9 cellular contexts compared by ENCODE assay signal in genomic region chr6:98845201-98846020, GRCh38. TPM values are rescaled to one million over a fixed set of nuclear protein-coding genes. Genes with fewer than 3 reads are reported as not detected.
DNase-seq lines count a peak whose midpoint lies in the region; ATAC-seq, FAIRE-seq and TF ChIP-seq lines count a peak whose summit lies in the region.
"Had no signal": no experiment of that assay in that cellular context is flagged by ENCODE, and none has a peak within 500 bp of the region (broad histone marks: within the 10 kb centered on the region; RNA-seq: fewer than 3 reads in every experiment).

No MANE protein-coding gene starts in this region.

- TF ChIP-seq CTCF in HepG2 (CRISPR knock-in tag; IDR thresholded peaks at IDR 0.05): peak; percentile 92

- no peak for TF ChIP-seq POLR2A in HepG2 (IDR thresholded peaks at IDR 0.05; ENCODE audit: insufficient read depth in 1 of 2, low read depth in 2 of 2, low read length in 2 of 2)

- intact Hi-C loops in HepG2 (cut with micrococcal nuclease; ENCODE audit: unreplicated experiment): loop anchor here (1.0 to 5.0 kb wide), 6 partner anchors 97 to 1778 kb away; no protein-coding TSS in a partner anchor

- peak; percentile 44 for ATAC-seq in GM19043 (IDR thresholded peaks at IDR 0.05; ENCODE audit: low read depth, unreplicated experiment)
- peak; percentile 66 for ATAC-seq in HG03378 (IDR thresholded peaks at IDR 0.05; ENCODE audit: unreplicated experiment)
- ATAC-seq in HepG2: peak; percentile 85

- FAIRE-seq in HepG2 (lab: Jason Lieb, UNC): peak; percentile 59

- H3K4me3 ChIP-seq in HepG2 (replicated peaks in 1 of 3; ENCODE audit: insufficient read depth in 1 of 3, low read depth in 2 of 3, low read length in 3 of 3): peak overlapping the region in 1 of 3 experiments; percentile 16; a peak in 1 of 6 replicates

- WGBS in HepG2 (ENCODE audit: low lambda C conversion rate): 5% methylated on average over 23 of the region's 50 CpGs

- H3K4me2 ChIP-seq in HepG2 (ENCODE audit: low read depth, low read length): peak overlapping the region; percentile 32; the same call in 1 of the 2 replicates

- POLR2A ChIA-PET in HepG2 (lab: Yijun Ruan, JAX): no interaction called here

- H3K4me1 ChIP-seq in HepG2 (ENCODE audit: insufficient read depth, low read length): no peaks in the 10 kb centered on the region

- CTCF ChIA-PET in HepG2 (lab: Yijun Ruan, JAX; ENCODE audit: low intra/inter-chr PET ratio, low total read pairs): interaction anchor here (1.3 kb wide), 1 partner anchor 1348 kb away, joined by 4 read pairs; no protein-coding TSS in a partner anchor

- TF ChIP-seq EP300 in HepG2 (IDR thresholded peaks at IDR 0.05; ENCODE audit: low read depth in 2 of 2, low read length in 2 of 2) (no peak), HepG2 (CRISPR knock-in tag; IDR thresholded peaks at IDR 0.05; ENCODE audit: borderline replicate concordance) (no peak)

- H2AFZ ChIP-seq in HepG2 (ENCODE audit: low read length): no peak overlapping the region

- H3K27me3 ChIP-seq in HepG2 (ENCODE audit: control insufficient read depth in 1 of 2, insufficient read depth in 2 of 2, low read length in 2 of 2): peaks cover 3 to 47% of the 10 kb centered on the region in 2 experiments

- no peaks in the 10 kb centered on the region for H3K79me2 ChIP-seq in HepG2 (ENCODE audit: insufficient read depth, low read length)

- H3K27ac ChIP-seq in HepG2 (ENCODE audit: extremely low read length, insufficient read depth, low read length): no peak overlapping the region

- peak; percentile 75 for TF ChIP-seq RAD21 in HepG2 (CRISPR knock-in tag; IDR thresholded peaks at IDR 0.05)

- no TSS peak for BruUV-seq in HepG2 (replicated peaks; lab: Mats Ljungman, UMichigan)

- DNase-seq in C1 segment of cervical spinal cord (lab: John Stamatoyannopoulos, UW): peak in 13 of 14 donors; percentile 18 to 89 (median 73)
- peak; percentile 83 for DNase-seq in NCI-H446 treated with DMSO at 0.1 percent for 48 hours (lab: John Stamatoyannopoulos, UW)
- peak; percentile 81 for DNase-seq in activated CD4-positive, alpha-beta T cell treated with anti-CD3 and anti-CD28 coated beads for 48 hours
- peak; percentile 85 for DNase-seq in dermis blood vessel endothelial cell
- DNase-seq in HepG2 (ENCODE audit: low spot score): peak; percentile 40
- DNase-seq in stimulated activated CD4-positive, alpha-beta T cell treated with anti-CD3 and anti-CD28 coated beads, Interleukin-4, amount 100 ng/mL, for 48 hours (ENCODE audit: low read depth in 2 of 2): peak; percentile 61 to 64

- in situ Hi-C loops in HepG2 (cut with HindIII; ENCODE audit: extremely low pct_ligation_motif_present, low pct_unique_long_range_greater_than_20kb): loop anchor here (25.0 kb wide), 5 partner anchors 267 to 1783 kb away; no protein-coding TSS in a partner anchor

- peaks cover 4% of the 10 kb centered on the region; the same call in 1 of the 2 replicates for H4K20me1 ChIP-seq in HepG2 (ENCODE audit: insufficient read depth, low read length)

- no peaks in the 10 kb centered on the region for H3K9me3 ChIP-seq in HepG2 (ENCODE audit: low read length)

- H3K36me3 ChIP-seq in HepG2 (replicated peaks in 1 of 2; ENCODE audit: control insufficient read depth in 1 of 2, insufficient read depth in 2 of 2, low read length in 2 of 2): no peaks in the 10 kb centered on the region

- H3K9ac ChIP-seq in HepG2 (ENCODE audit: insufficient read depth, low read depth, low read length): no peak overlapping the region

TF ChIP-seq in HepG2, 621 proteins besides CTCF, POLR2A, EP300 and RAD21 (continues in another document):
- TF ChIP-seq ATAD3A (CRISPR knock-in tag; IDR thresholded peaks at IDR 0.05) (no peak), PCBP2 (optimal IDR thresholded peaks at IDR 0.05; ENCODE audit: low read depth, low read length, poor library complexity, severe bottlenecking) (peak; percentile 88), ARID5B (CRISPR knock-in tag; IDR thresholded peaks at IDR 0.05) (0 out of 2 replicates have a peak, but pooled peaks have one; percentile 26), IKZF5 (CRISPR knock-in tag; IDR thresholded peaks at IDR 0.05) (0 out of 2 replicates have a peak, but pooled peaks have one; percentile 22), HNRNPK (IDR thresholded peaks at IDR 0.05; ENCODE audit: low read depth, low read length, poor library complexity, severe bottlenecking) (peak; percentile 50), TFDP1 (CRISPR knock-in tag; IDR thresholded peaks at IDR 0.05; ENCODE audit: borderline replicate concordance) (peak; percentile 23; the same call in 1 of the 2 replicates), EZH2 (conservative IDR thresholded peaks at IDR 0.05; ENCODE audit: low read depth, low read length) (peak; percentile 62; the same call in 1 of the 2 replicates), TEAD3 (CRISPR knock-in tag; optimal IDR thresholded peaks at IDR 0.05; ENCODE audit: borderline replicate concordance) (peak; percentile 17), BATF2 (CRISPR knock-in tag; IDR thresholded peaks at IDR 0.05) (no peak)

RNA-seq across cellular contexts. Expression of gene POU3F2, which starts 11.0 kb away (rescaled TPM):
- total RNA-seq in dermis blood vessel endothelial cell (not detected in 2 replicates), HepG2 (2016; rRNA removed; fragmentation: Illumina TruSeq; extraction: Trizol) (not detected in 2 replicates)
- not detected in 2 replicates for total RNA-seq in HepG2 (2016; cell fraction: cytosol; rRNA removed; fragmentation: Illumina TruSeq; extraction: Trizol; ENCODE audit: low read depth)
- total RNA-seq in HepG2 (2016; cell fraction: insoluble cytoplasmic fraction; rRNA removed; fragmentation: Illumina TruSeq; extraction: Trizol): not detected in 2 replicates
- not detected in 2 replicates for total RNA-seq in HepG2 (2016; cell fraction: membrane; rRNA removed; fragmentation: Illumina TruSeq; extraction: Trizol)
- total RNA-seq in HepG2 (2016; cell fraction: nucleus; rRNA removed; fragmentation: Illumina TruSeq; extraction: Trizol): not detected in 2 replicates
- not detected in 2 replicates for polyA plus RNA-seq in HepG2 (2011; rRNA removed)
- not detected in 2 replicates for polyA plus RNA-seq in HepG2 (2011; cell fraction: cytosol; rRNA removed)
- polyA plus RNA-seq in HepG2 (2011; cell fraction: nucleus; rRNA removed): not detected in 2 replicates
- polyA plus RNA-seq in HepG2 (2012): not detected in 2 replicates
- polyA plus RNA-seq in HepG2 (2016; cell fraction: cytosol; fragmentation: Illumina TruSeq; extraction: Trizol; ENCODE audit: low read depth): not detected in 2 replicates
- not detected in 2 replicates for polyA plus RNA-seq in HepG2 (2016; cell fraction: insoluble cytoplasmic fraction; fragmentation: Illumina TruSeq; extraction: Trizol; ENCODE audit: low read depth)
- not detected in 2 replicates for polyA plus RNA-seq in HepG2 (2016; cell fraction: membrane; fragmentation: Illumina TruSeq; extraction: Trizol; ENCODE audit: low read depth)
- not detected in 2 replicates for polyA plus RNA-seq in HepG2 (2016; cell fraction: nucleus; fragmentation: Illumina TruSeq; extraction: Trizol; ENCODE audit: insufficient read depth, low read depth)
- polyA minus RNA-seq in HepG2 (2011; rRNA and poly(A)+ RNA removed; ENCODE audit: low replicate concordance): 0.26 TPM in 1 of 2 replicates, not detected in the other
- not detected in 2 replicates for polyA minus RNA-seq in HepG2 (2011; cell fraction: cytosol; rRNA and poly(A)+ RNA removed)
- polyA minus RNA-seq in HepG2 (2011; cell fraction: nucleus; rRNA and poly(A)+ RNA removed): not detected in 2 replicates
- total RNA-seq: activated CD8-positive, alpha-beta memory T cell treated with anti-CD3 and anti-CD28 coated beads for 36 hours had no signal
